In genomic region chr2:52810460-52810859, GRCh38 we compare ENCODE assay signal across 10 cellular contexts.
DNase-seq lines count a peak whose midpoint lies in the region; ATAC-seq and TF ChIP-seq lines count a peak whose summit lies in the region.
"Had no signal": no experiment of that assay in that cellular context is flagged by ENCODE, and none has a peak within 500 bp of the region (broad histone marks: within the 10 kb centered on the region; RNA-seq: fewer than 3 reads in every experiment).

No MANE protein-coding gene starts in this region.

- no peak overlapping the region for H3K4me3 ChIP-seq in fibroblast of the aortic adventitia (ENCODE audit: low read depth, low read length)
- no peak overlapping the region for H3K4me3 ChIP-seq in stomach

- H3K4me1 ChIP-seq in stomach, result no peaks in the 10 kb centered on the region

- intact Hi-C loops in stomach (cut with DNase I; ENCODE audit: low total_unique reads), result no loop called here

- DNase-seq in NOMO-1 treated with DMSO at 0.1 percent for 48 hours (lab: John Stamatoyannopoulos, UW; ENCODE audit: unreplicated experiment) (peak; percentile 2), NOMO-1 treated with dmso at 0.1 percent for 144 hours (lab: John Stamatoyannopoulos, UW; ENCODE audit: unreplicated experiment) (no peak), NCI-H82 treated with DMSO at 0.1 percent for 48 hours (lab: John Stamatoyannopoulos, UW; ENCODE audit: unreplicated experiment) (peak; percentile 5), fibroblast of the aortic adventitia (ENCODE audit: low read depth) (peak; percentile 60), superior temporal gyrus (ENCODE audit: extremely low spot score) (peak; percentile 35), stomach (no peak), T-helper 17 cell (no peak)
- DNase-seq: cortex of kidney had no signal

- H3K9me3 ChIP-seq in stomach (no peaks in the 10 kb centered on the region), T-helper 17 cell (ENCODE audit: control insufficient read depth, low read length, poor library complexity, severe bottlenecking) (no peaks in the 10 kb centered on the region)

- no peak overlapping the region for H3K27ac Mint-ChIP-seq in T-helper 17 cell
- H3K27ac Mint-ChIP-seq: CD14-positive monocyte had no signal

- no peaks in the 10 kb centered on the region for H3K27me3 Mint-ChIP-seq in T-helper 17 cell

- WGBS in stomach, 5 donors, result 39 to 49% (median 42%) methylated on average over 4 of the region's 4 CpGs

- H3K36me3 Mint-ChIP-seq in T-helper 17 cell (ENCODE audit: low read depth), result no peaks in the 10 kb centered on the region
- H3K36me3 Mint-ChIP-seq: CD14-positive monocyte had no signal

- peaks cover 2% of the 10 kb centered on the region for H3K4me1 Mint-ChIP-seq in T-helper 17 cell
- H3K4me1 Mint-ChIP-seq: CD14-positive monocyte had no signal

- H3K4me3 Mint-ChIP-seq in T-helper 17 cell, result no peak overlapping the region
- H3K4me3 Mint-ChIP-seq: CD14-positive monocyte had no signal

- no peak for ATAC-seq in HG02938 (IDR thresholded peaks at IDR 0.05; ENCODE audit: unreplicated experiment)
- no peak for ATAC-seq in T-helper 17 cell

- TF ChIP-seq CTCF in fibroblast of the aortic adventitia (IDR thresholded peaks at IDR 0.05; ENCODE audit: insufficient read depth, low read length) (peak; percentile 42), stomach (IDR thresholded peaks at IDR 0.05) (no peak)

- TF ChIP-seq POLR2A in stomach (IDR thresholded peaks at IDR 0.05), result no peak

- H3K36me3 ChIP-seq in stomach, result no peaks in the 10 kb centered on the region

- H3K27me3 ChIP-seq in stomach, result no peaks in the 10 kb centered on the region

- H3K27ac ChIP-seq in stomach, result no peak overlapping the region

- no peak for TF ChIP-seq EP300 in stomach (IDR thresholded peaks at IDR 0.05)

Comparison
In these comparisons a context has a peak if more than half of its experiments do, and no peak if none do; other contexts are left out.
1. DNase-seq: peak in NOMO-1 treated with DMSO at 0.1 percent for 48 hours (single experiment), NCI-H82 treated with DMSO at 0.1 percent for 48 hours (single experiment), fibroblast of the aortic adventitia (single experiment) and superior temporal gyrus (single experiment); none in NOMO-1 treated with dmso at 0.1 percent for 144 hours (single experiment), stomach (single experiment) and T-helper 17 cell (0 of 3).